ENCODE assay signal across 23 cellular contexts in genomic region chr18:68103561-68103960, GRCh38.
DNase-seq lines count a peak whose midpoint lies in the region; TF ChIP-seq lines count a peak whose summit lies in the region.
"Had no signal": no experiment of that assay in that cellular context is flagged by ENCODE, and none has a peak within 500 bp of the region (broad histone marks: within the 10 kb centered on the region; RNA-seq: fewer than 3 reads in every experiment).

No MANE protein-coding gene starts in this region.

- TF ChIP-seq CTCF in MCF 10A (IDR thresholded peaks at IDR 0.05; ENCODE audit: unreplicated experiment) (no peak), breast epithelium (IDR thresholded peaks at IDR 0.05) (no peak), astrocyte of the cerebellum (IDR thresholded peaks at IDR 0.05; ENCODE audit: low read depth, low read length, missing control alignments) (no peak), nephron (IDR thresholded peaks at IDR 0.05; ENCODE audit: unreplicated experiment in 3 of 3) (no peak), glutamatergic neuron (IDR thresholded peaks at IDR 0.05; ENCODE audit: partially characterized antibody, unreplicated experiment) (no peak)

- H3K4me3 Mint-ChIP-seq in MCF 10A (ENCODE audit: unreplicated experiment) (no peak overlapping the region), nephron (no peak overlapping the region), glutamatergic neuron (ENCODE audit: unreplicated experiment) (no peak overlapping the region)
- H3K4me3 Mint-ChIP-seq: CD4-positive, alpha-beta memory T cell had no signal

- no peak for TF ChIP-seq POLR2A in breast epithelium (IDR thresholded peaks at IDR 0.05)

- no TSS peak for BruUV-seq in MCF 10A (replicated peaks; lab: Mats Ljungman, UMichigan)

- H3K27ac ChIP-seq in breast epithelium: no peak overlapping the region
- H3K27ac ChIP-seq: BLaER1 treated with 17β-estradiol and CSF1 and Interleukin-3, amounts not matched to agents 10 nM and 100 nM had no signal

- H3K27ac Mint-ChIP-seq in MCF 10A (ENCODE audit: low read depth, unreplicated experiment) (peak overlapping the region; percentile 33), nephron (peak overlapping the region in 2 of 3 experiments; percentile 8 to 29), glutamatergic neuron (ENCODE audit: unreplicated experiment) (no peak overlapping the region)
- H3K27ac Mint-ChIP-seq: CD4-positive, alpha-beta memory T cell had no signal

- DNase-seq in MCF 10A (ENCODE audit: unreplicated experiment) (no peak), breast epithelium (ENCODE audit: low spot score in 2 of 2) (no peak), astrocyte of the cerebellum (ENCODE audit: low read depth) (peak; percentile 20), putamen (ENCODE audit: low spot score) (no peak), MG63 (no peak), glutamatergic neuron (no peak)
- DNase-seq in activated T-cell treated with anti-CD3 and anti-CD28 coated beads, Interleukin-2, amount 50 U/mL, for 1 hour: no peak
- DNase-seq: 8988T; Caco-2; CD4-positive, alpha-beta memory T cell; DMS 273 treated with DMSO at 0.1 percent for 48 hours; DMS79 treated with DMSO at 0.1 percent for 48 hours; GOT3; HCEC 1CT; KG1; NCI-H1436; NCI-H187 treated with DMSO at 0.1 percent for 48 hours; NCI-H2227 treated with DMSO at 0.1 percent for 48 hours; NCI-H774; NK-92 treated with Interleukin-12 subunit alpha and Interleukin-12 subunit beta, amount 100 ng/mL, for 24 hours; SIG-M5 had no signal

- in situ Hi-C loops in astrocyte of the cerebellum (cut with HindIII; ENCODE audit: low sequenced_read_pairs): no loop called here

- H3K36me3 Mint-ChIP-seq in MCF 10A (ENCODE audit: insufficient read depth, unreplicated experiment) (no peaks in the 10 kb centered on the region), nephron (ENCODE audit: low read depth) (no peaks in the 10 kb centered on the region), glutamatergic neuron (ENCODE audit: unreplicated experiment) (no peaks in the 10 kb centered on the region)
- H3K36me3 Mint-ChIP-seq: CD4-positive, alpha-beta memory T cell had no signal

- H3K9me3 Mint-ChIP-seq in MCF 10A (ENCODE audit: unreplicated experiment): no peaks in the 10 kb centered on the region
- H3K9me3 Mint-ChIP-seq in nephron: no peaks in the 10 kb centered on the region
- H3K9me3 Mint-ChIP-seq in glutamatergic neuron (ENCODE audit: unreplicated experiment): peaks cover 2% of the 10 kb centered on the region

- H3K4me1 ChIP-seq in breast epithelium: no peaks in the 10 kb centered on the region
- H3K4me1 ChIP-seq: BLaER1 treated with 17β-estradiol and CSF1 and Interleukin-3, amounts not matched to agents 10 nM and 100 nM; Caco-2 had no signal

- H3K27me3 ChIP-seq in breast epithelium: no peaks in the 10 kb centered on the region
- H3K27me3 ChIP-seq in MG63: no peaks in the 10 kb centered on the region
- H3K27me3 ChIP-seq: BLaER1 treated with 17β-estradiol and CSF1 and Interleukin-3, amounts not matched to agents 10 nM and 100 nM had no signal

- CTCF ChIA-PET in MCF 10A (lab: Yijun Ruan, JAX): no interaction called here

- H3K9me3 ChIP-seq in breast epithelium: no peaks in the 10 kb centered on the region
- H3K9me3 ChIP-seq in MG63: no peaks in the 10 kb centered on the region
- H3K9me3 ChIP-seq: BLaER1 treated with 17β-estradiol and CSF1 and Interleukin-3, amounts not matched to agents 10 nM and 100 nM; Caco-2 had no signal

- intact Hi-C loops in MCF 10A (cut with micrococcal nuclease) (no loop called here), breast epithelium (cut with DNase I; ENCODE audit: low total_unique reads) (loop anchor here (10.0 kb wide), 1 partner anchor 1451 kb away; no protein-coding TSS in a partner anchor)

- POLR2A ChIA-PET in MCF 10A (lab: Yijun Ruan, JAX): interaction anchor here (1.3 kb wide), 1 partner anchor 8 kb away, joined by 5 read pairs; no protein-coding TSS in a partner anchor

- H3K27me3 Mint-ChIP-seq in MCF 10A (ENCODE audit: insufficient read depth, unreplicated experiment) (no peaks in the 10 kb centered on the region), nephron (ENCODE audit: low read depth) (no peaks in the 10 kb centered on the region), glutamatergic neuron (ENCODE audit: unreplicated experiment) (no peaks in the 10 kb centered on the region)
- H3K27me3 Mint-ChIP-seq: CD4-positive, alpha-beta memory T cell had no signal

- H3K4me3 ChIP-seq in breast epithelium (no peak overlapping the region), astrocyte of the cerebellum (ENCODE audit: low read depth, low read length) (no peak overlapping the region), MG63 (no peak overlapping the region)
- H3K4me3 ChIP-seq: BLaER1 treated with 17β-estradiol and CSF1 and Interleukin-3, amounts not matched to agents 10 nM and 100 nM had no signal

- H3K4me1 Mint-ChIP-seq in MCF 10A (ENCODE audit: insufficient read depth, unreplicated experiment): peaks cover 11% of the 10 kb centered on the region
- peaks cover 4% of the 10 kb centered on the region for H3K4me1 Mint-ChIP-seq in nephron
- H3K4me1 Mint-ChIP-seq in glutamatergic neuron (ENCODE audit: low read depth, unreplicated experiment): no peaks in the 10 kb centered on the region
- H3K4me1 Mint-ChIP-seq: CD4-positive, alpha-beta memory T cell had no signal

- H3K36me3 ChIP-seq in breast epithelium: no peaks in the 10 kb centered on the region
- H3K36me3 ChIP-seq in MG63: no peaks in the 10 kb centered on the region
- H3K36me3 ChIP-seq: BLaER1 treated with 17β-estradiol and CSF1 and Interleukin-3, amounts not matched to agents 10 nM and 100 nM had no signal
